27 cellular contexts compared by ENCODE assay signal in genomic region chr13:111865046-111865445, GRCh38.
"Had no signal": no experiment of that assay in that cellular context is flagged by ENCODE, and none has a peak within 500 bp of the region (broad histone marks: within the 10 kb centered on the region; RNA-seq: fewer than 3 reads in every experiment).

No MANE protein-coding gene starts in this region.

- ATAC-seq: activated CD4-positive, alpha-beta T cell treated with anti-CD3 and anti-CD28 coated beads for 36 hours; activated CD8-positive, alpha-beta memory T cell treated with anti-CD3 and anti-CD28 coated beads, Interleukin-2, amount 10 ng/mL, durations not matched to agents 7 days and 5 days; activated CD8-positive, alpha-beta T cell treated with anti-CD3 and anti-CD28 coated beads, Interleukin-2, amount 10 ng/mL, durations not matched to agents 7 days and 5 days; activated naive CD8-positive, alpha-beta T cell treated with anti-CD3 and anti-CD28 coated beads, Interleukin-2, amount 50 U/mL, for 24 hours; body of pancreas; gastroesophageal sphincter had no signal

- H3K36me3 ChIP-seq: adrenal gland, colonic mucosa, esophagus squamous epithelium, gastroesophageal sphincter had no signal

- H3K4me1 ChIP-seq: adrenal gland, body of pancreas, colonic mucosa, esophagus squamous epithelium, gastroesophageal sphincter had no signal

- H3K27ac ChIP-seq: adrenal gland, body of pancreas, colonic mucosa, esophagus squamous epithelium, gastroesophageal sphincter had no signal

- DNase-seq: activated CD4-positive, alpha-beta memory T cell treated with anti-CD3 and anti-CD28 coated beads for 36 hours; activated CD4-positive, alpha-beta T cell treated with anti-CD3 and anti-CD28 coated beads for 36 hours; activated CD4-positive, alpha-beta T cell treated with anti-CD3 and anti-CD28 coated beads, Interleukin-2, amount 10 ng/mL, durations not matched to agents 24 days and 14 days; activated CD4-positive, CD25-positive, alpha-beta regulatory T cell; activated CD4-positive, CD25-positive, alpha-beta regulatory T cell treated with anti-CD3 and anti-CD28 coated beads, Interleukin-2, amount 50 U/mL, for 72 hours; activated CD8-positive, alpha-beta memory T cell treated with anti-CD3 and anti-CD28 coated beads, Interleukin-2, amount 10 ng/mL, durations not matched to agents 7 days and 5 days; activated CD8-positive, alpha-beta memory T cell treated with anti-CD3 and anti-CD28 coated beads, Interleukin-2, amount 50 U/mL, for 4 hours; activated CD8-positive, alpha-beta T cell treated with anti-CD3 and anti-CD28 coated beads, Interleukin-2, amount 10 ng/mL, durations not matched to agents 7 days and 5 days; activated effector memory CD4-positive, alpha-beta T cell treated with anti-CD3 and anti-CD28 coated beads, Interleukin-2, amount 50 U/mL, for 16 hours; activated naive CD4-positive, alpha-beta T cell treated with anti-CD3 and anti-CD28 coated beads for 36 hours; activated naive CD8-positive, alpha-beta T cell treated with anti-CD3 and anti-CD28 coated beads for 36 hours; activated naive CD8-positive, alpha-beta T cell treated with anti-CD3 and anti-CD28 coated beads, Interleukin-2, amount 50 U/mL, for 24 hours; activated T-cell treated with anti-CD3 and anti-CD28 coated beads, Interleukin-2, amount 50 U/mL, for 1 hour; activated T-cell treated with anti-CD3 and anti-CD28 coated beads, Interleukin-2, amount 50 U/mL, for 48 hours; amygdala; aorta; body of pancreas; central memory CD4-positive, alpha-beta T cell; cerebellar nuclear complex; colonic mucosa; effector memory CD4-positive, alpha-beta T cell; erythroblast; esophagus squamous epithelium; foreskin melanocyte; T-helper 2 cell had no signal

- H3K9me3 ChIP-seq: adrenal gland, body of pancreas, colonic mucosa, esophagus squamous epithelium had no signal

- H3K4me3 ChIP-seq: adrenal gland, body of pancreas, colonic mucosa, esophagus squamous epithelium, gastroesophageal sphincter had no signal

- H3K27me3 ChIP-seq: adrenal gland, body of pancreas, colonic mucosa had no signal
